In the genomic region with DNA sequence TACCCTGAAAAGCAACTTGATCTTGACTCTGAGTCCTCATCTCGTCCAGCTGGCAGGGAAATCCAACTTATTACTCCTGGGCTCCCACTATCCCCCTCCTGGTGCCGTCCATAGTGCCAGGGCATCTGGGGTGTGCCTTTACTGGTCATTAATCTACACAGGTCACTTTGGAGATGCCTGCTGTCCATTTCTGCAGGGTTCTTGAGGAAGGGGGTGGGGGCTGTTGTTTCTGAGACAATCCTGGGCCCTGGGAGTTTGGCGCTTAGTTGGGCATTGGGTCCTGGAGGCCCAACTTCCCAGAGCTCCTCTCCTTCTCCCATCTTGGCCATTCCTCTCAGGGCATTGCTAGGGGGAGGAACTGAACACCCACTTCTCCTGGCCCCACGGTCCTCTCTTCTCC, we compare ENCODE assay signal across 23 cellular contexts. TPM values are rescaled to one million over a fixed set of nuclear protein-coding genes. Genes with fewer than 3 reads are reported as not detected.
"Had no signal": no experiment of that assay in that cellular context is flagged by ENCODE, and none has a peak within 500 bp of the region (broad histone marks: within the 10 kb centered on the region; RNA-seq: fewer than 3 reads in every experiment).

No MANE protein-coding gene starts in this region.

- H3K36me3 Mint-ChIP-seq: natural killer cell; neural progenitor cell; stimulated activated effector memory CD8-positive, alpha-beta T cell treated with anti-CD3 and anti-CD28 coated beads, Interleukin-12 subunit alpha, Interleukin-12 subunit beta, amount 100 ng/mL, for 72 hours had no signal

- H3K4me3 Mint-ChIP-seq: endodermal cell; natural killer cell; neural progenitor cell; stimulated activated effector memory CD8-positive, alpha-beta T cell treated with anti-CD3 and anti-CD28 coated beads, Interleukin-12 subunit alpha, Interleukin-12 subunit beta, amount 100 ng/mL, for 72 hours; stimulated activated naive CD8-positive, alpha-beta T cell treated with anti-CD3 and anti-CD28 coated beads, Interleukin-15, Interleukin-2, amounts not matched to agents 100 ng/mL and 50 ng/mL, for 24 hours had no signal

- H3K36me3 ChIP-seq: gastrocnemius medialis, neural progenitor cell, suprapubic skin, tibial artery had no signal

- ATAC-seq: natural killer cell; stimulated activated effector memory CD8-positive, alpha-beta T cell treated with anti-CD3 and anti-CD28 coated beads, Interleukin-12 subunit alpha, Interleukin-12 subunit beta, amount 100 ng/mL, for 72 hours had no signal

- H3K4me1 ChIP-seq: neural progenitor cell, tibial artery had no signal

- H3K4me3 ChIP-seq: gastrocnemius medialis, hepatocyte, neural progenitor cell, suprapubic skin, tibial artery had no signal

- H3K9me3 Mint-ChIP-seq: endodermal cell; natural killer cell; neural progenitor cell; stimulated activated effector memory CD8-positive, alpha-beta T cell treated with anti-CD3 and anti-CD28 coated beads, Interleukin-12 subunit alpha, Interleukin-12 subunit beta, amount 100 ng/mL, for 72 hours; stimulated activated naive CD8-positive, alpha-beta T cell treated with anti-CD3 and anti-CD28 coated beads, Interleukin-15, Interleukin-2, amounts not matched to agents 100 ng/mL and 50 ng/mL, for 24 hours had no signal

- DNase-seq: activated CD4-positive, alpha-beta T cell treated with anti-CD3 and anti-CD28 coated beads for 48 hours; activated CD4-positive, alpha-beta T cell treated with anti-CD3 and anti-CD28 coated beads, Interleukin-2, amount 50 U/mL, for 48 hours; activated CD8-positive, alpha-beta memory T cell treated with anti-CD3 and anti-CD28 coated beads for 24 hours; activated effector memory CD4-positive, alpha-beta T cell treated with Interleukin-2 at 50 U/mL for 16 hours; activated naive CD4-positive, alpha-beta T cell treated with Interleukin-2 at 50 U/mL for 16 hours; amniotic stem cell; central memory CD4-positive, alpha-beta T cell; endodermal cell; midbrain; natural killer cell; small intestine; stimulated activated CD4-positive, alpha-beta T cell treated with anti-CD3 and anti-CD28 coated beads, Interleukin-4, amount 100 ng/mL, for 24 hours; T-helper 1 cell; T-helper 9 cell; tibial artery had no signal

- H3K27me3 Mint-ChIP-seq: stimulated activated naive CD8-positive, alpha-beta T cell treated with anti-CD3 and anti-CD28 coated beads, Interleukin-15, Interleukin-2, amounts not matched to agents 100 ng/mL and 50 ng/mL, for 24 hours had no signal

- H3K27ac ChIP-seq: hepatocyte, neural progenitor cell, suprapubic skin, tibial artery, VCaP had no signal

- H3K27ac Mint-ChIP-seq: endodermal cell; natural killer cell; stimulated activated effector memory CD8-positive, alpha-beta T cell treated with anti-CD3 and anti-CD28 coated beads, Interleukin-12 subunit alpha, Interleukin-12 subunit beta, amount 100 ng/mL, for 72 hours; stimulated activated naive CD8-positive, alpha-beta T cell treated with anti-CD3 and anti-CD28 coated beads, Interleukin-15, Interleukin-2, amounts not matched to agents 100 ng/mL and 50 ng/mL, for 24 hours had no signal

- H3K9me3 ChIP-seq: gastrocnemius medialis, suprapubic skin, tibial artery had no signal

- H3K27me3 ChIP-seq: gastrocnemius medialis, hepatocyte, neural progenitor cell, suprapubic skin, tibial artery had no signal

RNA-seq across cellular contexts. Expression of gene TACR2, which starts 6.0 kb away (rescaled TPM):
- total RNA-seq: astrocyte, endodermal cell, natural killer cell had no signal
